Comparison of ENCODE assay signal across 18 cellular contexts in the genomic region with DNA sequence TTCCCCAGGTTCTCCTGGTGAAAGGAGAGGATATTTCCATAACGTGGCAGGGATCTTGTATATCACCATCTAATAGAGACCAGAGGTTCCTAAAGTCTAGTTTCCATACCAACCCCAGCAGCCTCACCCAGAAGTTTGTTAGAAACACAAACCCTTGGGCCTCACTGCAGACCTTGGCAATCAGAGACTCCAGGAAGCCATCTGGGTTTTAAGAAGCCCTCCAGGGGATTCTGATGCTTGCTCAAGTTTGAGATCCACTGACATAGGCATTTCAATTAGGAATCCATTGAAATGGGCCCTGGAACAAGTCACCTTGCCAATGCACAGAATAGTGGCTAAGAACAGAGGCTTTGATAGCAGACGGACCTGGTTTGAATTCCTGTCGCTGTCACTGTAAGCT. TPM values are rescaled to one million over a fixed set of nuclear protein-coding genes. Genes with fewer than 3 reads are reported as not detected.
DNase-seq lines count a peak whose midpoint lies in the region; ATAC-seq, FAIRE-seq and TF ChIP-seq lines count a peak whose summit lies in the region.
"Had no signal": no experiment of that assay in that cellular context is flagged by ENCODE, and none has a peak within 500 bp of the region (broad histone marks: within the 10 kb centered on the region; RNA-seq: fewer than 3 reads in every experiment).

No MANE protein-coding gene starts in this region.

- ATAC-seq in T-helper 17 cell (no peak), GM21423 (IDR thresholded peaks at IDR 0.05; ENCODE audit: unreplicated experiment) (no peak)

- no peak overlapping the region for H4K8ac ChIP-seq in H1 (ENCODE audit: extremely low read depth, insufficient read depth, low read length)

- no peak overlapping the region for H4K91ac ChIP-seq in H1 (replicated peaks; ENCODE audit: insufficient read length, low read length)

- H3K18ac ChIP-seq in H1 (ENCODE audit: extremely low read depth, low read length), result no peak overlapping the region

- peaks cover 0 to 11% (median 5%) of the 10 kb centered on the region in 4 experiments; a peak in 4 of 7 replicates for H3K4me1 ChIP-seq in H1 (replicated peaks in 1 of 4; ENCODE audit: control insufficient read depth in 3 of 4, insufficient read depth in 4 of 4, low read length in 3 of 4)
- H3K4me1 ChIP-seq in breast epithelium, result no peaks in the 10 kb centered on the region

- H3K4me3 ChIP-seq in H1 (ENCODE audit: extremely low read depth in 1 of 4, insufficient read depth in 2 of 4, low read depth in 3 of 4, low read length in 4 of 4) (no peak overlapping the region), breast epithelium (no peak overlapping the region)
- H3K4me3 ChIP-seq: BLaER1 treated with 17β-estradiol and CSF1 and Interleukin-3, amounts not matched to agents 10 nM and 100 nM had no signal

- no peak for FAIRE-seq in H1 (lab: Jason Lieb, UNC)
- FAIRE-seq: GM12892, GM19239, H54 had no signal

- no peaks in the 10 kb centered on the region for H3K36me3 ChIP-seq in H1 (ENCODE audit: control insufficient read depth in 2 of 4, insufficient read depth in 4 of 4, low read length in 3 of 4)
- no peaks in the 10 kb centered on the region for H3K36me3 ChIP-seq in breast epithelium

- H3K4me3 Mint-ChIP-seq in T-helper 17 cell, result peak overlapping the region; percentile 31
- H3K4me3 Mint-ChIP-seq in osteocyte (ENCODE audit: unreplicated experiment), result no peak overlapping the region
- H3K4me3 Mint-ChIP-seq: CD4-positive, CD25-positive, alpha-beta regulatory T cell had no signal

- no peaks in the 10 kb centered on the region for H3K79me2 ChIP-seq in H1 (ENCODE audit: control insufficient read depth in 1 of 2, insufficient read depth in 2 of 2, low read length in 2 of 2)

- H3K4me1 Mint-ChIP-seq in T-helper 17 cell, result no peaks in the 10 kb centered on the region
- H3K4me1 Mint-ChIP-seq in osteocyte (ENCODE audit: unreplicated experiment), result peaks cover 54% of the 10 kb centered on the region

- TF ChIP-seq EP300 in H1 (IDR thresholded peaks at IDR 0.05; ENCODE audit: borderline replicate concordance in 1 of 2, low read depth in 2 of 2, low read length in 2 of 2), result no peak

- H3K27me3 ChIP-seq in H1 (replicated peaks in 1 of 4; ENCODE audit: control insufficient read depth in 3 of 4, extremely low read depth in 1 of 4, insufficient read depth in 3 of 4, low read length in 3 of 4) (no peaks in the 10 kb centered on the region), breast epithelium (no peaks in the 10 kb centered on the region)

- no peaks in the 10 kb centered on the region for H3K9me3 ChIP-seq in T-helper 17 cell (ENCODE audit: control insufficient read depth, low read length, poor library complexity, severe bottlenecking)
- no peaks in the 10 kb centered on the region for H3K9me3 ChIP-seq in H1 (ENCODE audit: insufficient read depth in 2 of 2, low read depth in 1 of 2, low read length in 1 of 2)
- H3K9me3 ChIP-seq in breast epithelium, result peaks cover 0 to 6% of the 10 kb centered on the region in 2 donors

- H4K5ac ChIP-seq in H1 (ENCODE audit: insufficient read length, low read depth, low read length), result no peak overlapping the region

- 0 out of 2 replicates have a peak overlapping the region, but pooled peaks have one; percentile 65 for H2BK15ac ChIP-seq in H1 (ENCODE audit: low read length)

- no peak overlapping the region for H3K23ac ChIP-seq in H1 (ENCODE audit: insufficient read length)

- H3K27ac ChIP-seq in H1 (ENCODE audit: low read depth, low read length), result no peak overlapping the region
- H3K27ac ChIP-seq in breast epithelium, result no peak overlapping the region
- H3K27ac ChIP-seq: 22Rv1; BLaER1 treated with 17β-estradiol and CSF1 and Interleukin-3, amounts not matched to agents 10 nM and 100 nM had no signal

- H3K4ac ChIP-seq in H1 (replicated peaks; ENCODE audit: insufficient read length, low read depth, low read length), result no peak overlapping the region

- H2BK5ac ChIP-seq in H1 (ENCODE audit: low read depth, low read length), result no peak overlapping the region

- H3K9ac ChIP-seq in H1 (replicated peaks in 1 of 4; ENCODE audit: extremely low read depth in 1 of 4, low read depth in 3 of 4, low read length in 3 of 4), result no peak overlapping the region
- H3K9ac ChIP-seq: BLaER1 treated with 17β-estradiol and CSF1 and Interleukin-3, amounts not matched to agents 10 nM and 100 nM had no signal

- intact Hi-C loops in breast epithelium (cut with DNase I; ENCODE audit: low total_unique reads), result loop anchor here (10.0 kb wide), 1 partner anchor 173 kb away; a partner anchor contains a TSS

- no peaks in the 10 kb centered on the region for H3K36me3 Mint-ChIP-seq in T-helper 17 cell (ENCODE audit: low read depth)
- peaks cover 2% of the 10 kb centered on the region for H3K36me3 Mint-ChIP-seq in osteocyte (ENCODE audit: unreplicated experiment)
- H3K36me3 Mint-ChIP-seq: CD4-positive, CD25-positive, alpha-beta regulatory T cell had no signal

- no peak overlapping the region for H3K56ac ChIP-seq in H1 (replicated peaks; ENCODE audit: insufficient read length, low read depth, low read length)

- TF ChIP-seq CTCF in H1 (IDR thresholded peaks at IDR 0.05; ENCODE audit: control extremely low read depth in 1 of 3, insufficient read depth in 1 of 3, low read depth in 1 of 3, low read length in 3 of 3), result no peak
- no peak for TF ChIP-seq CTCF in osteocyte (IDR thresholded peaks at IDR 0.05)
- no peak for TF ChIP-seq CTCF in breast epithelium (IDR thresholded peaks at IDR 0.05)

- TF ChIP-seq POLR2A in H1 (IDR thresholded peaks at IDR 0.05; ENCODE audit: control extremely low read depth in 1 of 2, low read depth in 2 of 2, low read length in 2 of 2), result no peak
- TF ChIP-seq POLR2A in breast epithelium (IDR thresholded peaks at IDR 0.05), result no peak

- H3K79me1 ChIP-seq in H1 (ENCODE audit: low read depth, low read length), result no peaks in the 10 kb centered on the region

- WGBS in H1 (ENCODE audit: extremely low coverage in 1 of 2, insufficient coverage in 1 of 2, insufficient read length in 1 of 2, insufficient replicate concordance in 2 of 2, low coverage in 1 of 2, low lambda C conversion rate in 2 of 2, missing lambda C conversion rate in 1 of 2), 2 experiments, result 80% methylated on average over 3 of the region's 3 CpGs; no CpG with 5 or more reads in 1 of the 2 experiments

- POLR2A ChIA-PET in H1 (lab: Charles Lee; ENCODE audit: partially characterized antibody), result no interaction called here

- no peaks in the 10 kb centered on the region for H3K9me3 Mint-ChIP-seq in osteocyte (ENCODE audit: unreplicated experiment)

- H3K27ac Mint-ChIP-seq in T-helper 17 cell (no peak overlapping the region), osteocyte (ENCODE audit: unreplicated experiment) (peak overlapping the region; percentile 50)
- H3K27ac Mint-ChIP-seq: CD4-positive, CD25-positive, alpha-beta regulatory T cell had no signal

- H3K14ac ChIP-seq in H1 (ENCODE audit: insufficient read length), result no peak overlapping the region

- no peaks in the 10 kb centered on the region; the same call in 1 of the 2 replicates for H3K23me2 ChIP-seq in H1 (ENCODE audit: low read depth, low read length)

- no peak overlapping the region for H2AFZ ChIP-seq in H1 (ENCODE audit: low read length)

- no peak overlapping the region for H3K4me2 ChIP-seq in H1 (ENCODE audit: insufficient read depth in 1 of 2, low read depth in 2 of 2, low read length in 2 of 2)

- TF ChIP-seq RAD21 in H1 (IDR thresholded peaks at IDR 0.05 in 1 of 2, conservative IDR thresholded peaks at IDR 0.05 in 1 of 2; ENCODE audit: low read depth in 2 of 2, low read length in 2 of 2), result no peak

- H2BK20ac ChIP-seq in H1 (ENCODE audit: low read length), result no peak overlapping the region

- peak; percentile 20 for DNase-seq in DMS 273 (lab: John Stamatoyannopoulos, UW; ENCODE audit: unreplicated experiment)
- no peak for DNase-seq in DMS 273 treated with DMSO at 0.1 percent for 48 hours (lab: John Stamatoyannopoulos, UW)
- DNase-seq in T-helper 17 cell, result no peak
- no peak for DNase-seq in H1 (ENCODE audit: low read depth in 1 of 2, low spot score in 2 of 2)
- DNase-seq in osteocyte (ENCODE audit: extremely low spot score, unreplicated experiment), result no peak
- DNase-seq in breast epithelium (ENCODE audit: low spot score in 2 of 2), result no peak
- no peak for DNase-seq in NCI-H748 treated with DMSO at 0.1 percent for 48 hours (lab: John Stamatoyannopoulos, UW)
- DNase-seq: AML-193; Calu3; CD4-positive, CD25-positive, alpha-beta regulatory T cell; DND-41; GDM1 had no signal

- no peak overlapping the region for H2AK5ac ChIP-seq in H1 (ENCODE audit: low read depth, low read length)

- no peaks in the 10 kb centered on the region for H4K20me1 ChIP-seq in H1 (replicated peaks in 1 of 2; ENCODE audit: control insufficient read depth in 1 of 2, insufficient read depth in 2 of 2, low read length in 2 of 2)

- peak overlapping the region; percentile 71; the same call in 1 of the 2 replicates for H2BK12ac ChIP-seq in H1 (ENCODE audit: low read depth, low read length)

- no peak overlapping the region for H2BK120ac ChIP-seq in H1 (replicated peaks; ENCODE audit: low read depth, low read length)

- H3K27me3 Mint-ChIP-seq in T-helper 17 cell (peaks cover 33% of the 10 kb centered on the region), osteocyte (ENCODE audit: unreplicated experiment) (no peaks in the 10 kb centered on the region)

- CTCF ChIA-PET in H1 (lab: Charles Lee; ENCODE audit: partially characterized antibody), result no interaction called here

TF ChIP-seq in H1, 55 proteins besides CTCF, POLR2A, EP300 and RAD21 (continues in another document):
- TF ChIP-seq JUN (IDR thresholded peaks at IDR 0.05; ENCODE audit: low read depth, low read length), result no peak

RNA-seq across cellular contexts. Expression of a gene that starts 2.2 kb away (rescaled TPM):
- total RNA-seq in T-helper 17 cell (under 1 TPM in 1 of 2 donors, not detected in 1; 0.22 TPM), osteocyte (47.5 and 48.5 TPM in 2 replicates), breast epithelium (10 to 100 TPM in 1 of 3 donors, 1 to 10 TPM in 2; 4.9 to 30.2 (median 9.1) TPM)
- 1.7 and 2.1 TPM in 2 replicates for total RNA-seq in H1 (2021; fragmentation: NEBNext Ultra II Directional; extraction: Animal tissue kit (Norgen Biotek cat#: 25700))
- polyA plus RNA-seq in H1 (2011; rRNA removed), result 2.8 and 2.9 TPM in 2 replicates
- polyA plus RNA-seq in H1 (2011; cell fraction: cytosol; rRNA removed), result 1.3 TPM
- 1.8 TPM for polyA plus RNA-seq in H1 (2011; cell fraction: nucleus; rRNA removed)
- 0.69 to 2.0 TPM (median 1.2 TPM) in 4 replicates for polyA plus RNA-seq in H1 (2012, experiment 1 of 2)
- 0.59 TPM for polyA plus RNA-seq in H1 (2012, experiment 2 of 2)
- polyA plus RNA-seq in H1 (2013, experiment 1 of 2), result 1.4 TPM
- polyA plus RNA-seq in H1 (2013, experiment 2 of 2), result 1.7 TPM
- polyA minus RNA-seq in H1 (2011; rRNA and poly(A)+ RNA removed), result 10.8 and 12.2 TPM in 2 replicates
- polyA minus RNA-seq in H1 (2011; cell fraction: cytosol; rRNA and poly(A)+ RNA removed), result 0.81 TPM
- 1.7 TPM for polyA minus RNA-seq in H1 (2011; cell fraction: nucleus; rRNA and poly(A)+ RNA removed)
- total RNA-seq: Calu3 had no signal
